In the genomic region with DNA sequence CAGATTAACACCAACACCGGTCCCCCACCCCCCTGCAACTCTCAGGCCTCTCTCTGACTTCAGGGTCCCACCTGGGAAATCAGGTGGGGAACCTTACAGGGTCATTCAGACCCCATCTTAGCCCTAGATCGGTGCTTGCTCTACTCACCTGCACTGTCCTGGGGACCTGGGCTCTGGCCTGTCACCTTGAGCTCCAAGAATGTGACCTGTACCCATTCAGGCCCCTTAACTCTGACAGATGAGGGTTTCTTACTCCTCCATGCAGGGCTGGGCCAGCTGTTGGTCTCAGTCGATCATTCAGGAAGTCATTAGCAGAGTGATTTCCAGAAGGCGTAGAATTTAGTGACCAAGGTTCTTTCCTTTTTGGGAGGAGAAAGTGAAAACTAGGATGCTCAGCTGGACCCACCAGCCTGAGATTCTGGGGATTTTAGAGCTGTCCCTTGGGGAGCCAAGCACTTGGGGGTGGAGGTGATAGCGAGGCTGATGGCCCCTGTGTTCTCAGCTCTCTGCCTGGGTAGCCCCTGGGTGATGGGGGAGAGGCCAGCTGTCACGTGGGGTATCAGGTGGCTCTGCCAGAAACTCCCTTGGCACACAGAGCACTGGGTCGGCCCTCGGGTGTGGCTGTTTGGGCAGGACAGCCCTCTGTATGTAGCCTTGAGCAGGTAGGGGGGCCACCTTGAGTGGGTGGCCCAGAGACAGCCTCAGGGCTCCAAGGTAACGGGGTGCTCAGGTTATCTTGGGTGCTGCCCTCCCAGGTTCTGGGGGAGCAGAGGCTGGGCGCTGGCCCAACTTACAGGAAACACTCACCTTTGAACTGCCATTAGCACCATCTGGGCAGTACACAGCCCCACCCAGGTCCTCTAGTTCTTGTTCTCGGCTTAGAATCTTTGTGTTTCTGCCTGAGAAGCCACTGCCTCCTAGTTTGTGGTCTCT, we compare ENCODE assay signal across 8 cellular contexts. TPM values are rescaled to one million over a fixed set of nuclear protein-coding genes. Genes with fewer than 3 reads are reported as not detected.
DNase-seq lines count a peak whose midpoint lies in the region; ATAC-seq, FAIRE-seq and TF ChIP-seq lines count a peak whose summit lies in the region.

No MANE protein-coding gene starts in this region.

- H3K4me3 Mint-ChIP-seq in CD14-positive monocyte, result peak overlapping the region; percentile 96 to 98

- no peaks in the 10 kb centered on the region for H3K36me3 ChIP-seq in thoracic aorta

- ATAC-seq in GM21381 (IDR thresholded peaks at IDR 0.05; ENCODE audit: unreplicated experiment) (peak; percentile 42), thoracic aorta (ENCODE audit: insufficient number of reproducible peaks, low FRiP score, low read depth) (no peak)

- intact Hi-C loops in CD14-positive monocyte (cut with micrococcal nuclease) (loop anchor here in 1 of 2 donors (5.0 kb wide), 1 partner anchor 41 kb away; a partner anchor contains a TSS), lower leg skin (cut with DNase I; ENCODE audit: low total_unique reads) (no loop called here)

- peaks cover 0 to 1% (median 0%) of the 10 kb centered on the region in 3 donors for H3K27me3 Mint-ChIP-seq in CD14-positive monocyte (ENCODE audit: low read depth in 3 of 3)

- TF ChIP-seq POLR2A in lower leg skin (IDR thresholded peaks at IDR 0.05), result no peak

- peak overlapping the region; percentile 88 to 95 for H3K27ac ChIP-seq in thoracic aorta

- no peak for FAIRE-seq in urothelium cell line (lab: Jason Lieb, UNC)
- FAIRE-seq in HTR-8/SVneo (lab: Jason Lieb, UNC), result no peak

- peaks cover 25 to 38% of the 10 kb centered on the region in 2 donors for H3K36me3 Mint-ChIP-seq in CD14-positive monocyte

- peaks cover 53 to 80% of the 10 kb centered on the region in 2 donors for H3K4me1 ChIP-seq in thoracic aorta (ENCODE audit: control insufficient read depth in 1 of 2, low read depth in 2 of 2)

- H3K9me3 ChIP-seq in thoracic aorta, result no peaks in the 10 kb centered on the region

- DNase-seq in CD14-positive monocyte (ENCODE audit: low spot score) (no peak), NCI-H69 (lab: John Stamatoyannopoulos, UW) (peak; percentile 54), astrocyte of the cerebellum (ENCODE audit: low read depth) (no peak), lower leg skin (ENCODE audit: low spot score in 2 of 2) (no peak), thoracic aorta (ENCODE audit: low spot score) (no peak), urothelium cell line (ENCODE audit: low spot score) (no peak), HTR-8/SVneo (ENCODE audit: insufficient read length, low spot score) (no peak)

- in situ Hi-C loops in astrocyte of the cerebellum (cut with HindIII; ENCODE audit: low sequenced_read_pairs), result no loop called here

- H3K4me3 ChIP-seq in astrocyte of the cerebellum (ENCODE audit: low read depth, low read length) (peak overlapping the region; percentile 76), lower leg skin (ENCODE audit: low read depth, poor library complexity, severe bottlenecking) (peak overlapping the region; percentile 54), thoracic aorta (peak overlapping the region; percentile 97)

- TF ChIP-seq CTCF in CD14-positive monocyte (IDR thresholded peaks at IDR 0.05), result no peak
- no peak for TF ChIP-seq CTCF in astrocyte of the cerebellum (IDR thresholded peaks at IDR 0.05; ENCODE audit: low read depth, low read length, missing control alignments)
- TF ChIP-seq CTCF in lower leg skin (IDR thresholded peaks at IDR 0.05), result no peak
- TF ChIP-seq CTCF in thoracic aorta (IDR thresholded peaks at IDR 0.05), result no peak

- no peaks in the 10 kb centered on the region for H3K27me3 ChIP-seq in thoracic aorta (replicated peaks; ENCODE audit: insufficient read depth)

- H3K27ac Mint-ChIP-seq in CD14-positive monocyte, result peak overlapping the region; percentile 90 to 96 (median 91)

- H3K9me3 Mint-ChIP-seq in CD14-positive monocyte, result peaks cover 0 to 1% (median 0%) of the 10 kb centered on the region in 7 donors

- WGBS in lower leg skin, 2 donors, result 11 to 12% methylated on average over 9 to 11 of the region's 11 CpGs

- H3K4me1 Mint-ChIP-seq in CD14-positive monocyte, result peaks cover 68% of the 10 kb centered on the region

RNA-seq across cellular contexts. Expression of a gene that starts 0.7 kb away (rescaled TPM):
- 100 to 1,000 TPM; 146 to 185 TPM for polyA plus RNA-seq in CD14-positive monocyte
- total RNA-seq in lower leg skin (10 to 100 TPM; 58.2 to 94.1 (median 70.4) TPM), thoracic aorta (100 to 1,000 TPM; 175 to 190 TPM)

RNA-seq across cellular contexts. Expression of a gene that starts 5.0 kb away (rescaled TPM):
- 10 to 100 TPM; 36.3 to 43.4 TPM for polyA plus RNA-seq in CD14-positive monocyte
- total RNA-seq in lower leg skin (10 to 100 TPM; 28.0 to 33.5 (median 32.1) TPM), thoracic aorta (10 to 100 TPM; 40.8 to 45.2 TPM)

RNA-seq across cellular contexts. Expression of a gene that starts 9.0 kb away (rescaled TPM):
- not detected for polyA plus RNA-seq in CD14-positive monocyte
- total RNA-seq in lower leg skin (1 to 10 TPM in 3 of 4 donors, not detected in 1; 1.1 to 3.6 (median 1.4) TPM), thoracic aorta (10 to 100 TPM; 39.4 to 40.8 TPM)

RNA-seq across cellular contexts. Expression of a gene that starts 14.7 kb away (rescaled TPM):
- polyA plus RNA-seq in CD14-positive monocyte, result 10 to 100 TPM; 14.2 to 18.8 TPM
- total RNA-seq in lower leg skin (100 to 1,000 TPM in 1 of 4 donors, 10 to 100 TPM in 3; 62.1 to 101 (median 84.8) TPM), thoracic aorta (10 to 100 TPM; 73.0 to 99.4 TPM)

RNA-seq across cellular contexts. Expression of a gene that starts 30.4 kb away (rescaled TPM):
- polyA plus RNA-seq in CD14-positive monocyte, result 10 to 100 TPM; 22.0 to 28.9 TPM
- total RNA-seq in lower leg skin (10 to 100 TPM; 36.8 to 81.2 (median 44.9) TPM), thoracic aorta (10 to 100 TPM; 11.4 to 15.2 TPM)

Comparison
In these comparisons a context has a peak if more than half of its experiments do, and no peak if none do; other contexts are left out.
1. RNA of a gene that starts 9.0 kb away (total RNA-seq): 39.4 to 40.8 TPM in thoracic aorta; 1.1 to 3.6 TPM in lower leg skin; every median in the first group is over 4 times any median in the second.
2. Peak in every context shown above with its lines, with median percentiles within 50 percentile points of each other: H3K4me3 ChIP-seq.